In the genomic region with DNA sequence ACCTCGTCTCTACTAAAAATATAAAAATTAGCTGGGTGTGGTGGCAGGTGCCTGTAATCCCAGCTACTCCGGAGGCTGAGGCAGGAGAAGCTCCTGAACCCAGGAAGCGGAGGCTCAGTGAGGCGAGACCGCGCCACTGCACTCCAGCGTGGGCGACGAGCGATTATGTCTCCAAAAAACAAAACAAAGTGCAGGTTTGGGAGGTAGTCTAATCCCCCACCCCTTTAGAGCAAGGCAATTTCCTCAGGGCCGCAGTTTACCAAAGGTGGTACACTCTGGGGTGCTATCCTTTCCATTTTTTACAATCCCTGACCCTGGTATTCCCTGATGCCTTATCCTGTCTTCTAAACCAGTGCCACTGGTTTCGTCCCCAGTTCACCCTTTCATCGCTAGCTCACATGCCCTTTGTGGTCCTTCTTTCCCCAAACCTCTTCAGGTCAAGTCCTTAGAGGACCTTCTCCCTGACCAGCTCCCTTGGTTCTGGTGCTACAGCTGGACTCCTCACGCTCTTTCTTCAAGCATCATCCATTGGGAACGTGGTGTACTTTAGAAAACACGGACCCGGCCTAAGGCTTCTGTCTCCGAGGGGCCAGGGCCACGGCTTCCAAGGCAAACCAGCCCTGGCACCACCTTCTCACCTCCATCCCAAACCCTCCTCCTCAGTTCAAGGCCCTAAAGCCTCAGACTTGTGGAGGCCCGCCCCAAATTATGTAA, we compare ENCODE assay signal across 8 cellular contexts. TPM values are rescaled to one million over a fixed set of nuclear protein-coding genes. Genes with fewer than 3 reads are reported as not detected.
DNase-seq lines count a peak whose midpoint lies in the region; ATAC-seq lines count a peak whose summit lies in the region.

No MANE protein-coding gene starts in this region.

- peaks cover 7% of the 10 kb centered on the region; the same call in 1 of the 2 replicates for H3K36me3 ChIP-seq in ACC112 (ENCODE audit: insufficient read depth, low read length)
- no peaks in the 10 kb centered on the region for H3K36me3 ChIP-seq in GM23248 (ENCODE audit: low read depth)

- H3K27ac Mint-ChIP-seq in activated naive CD8-positive, alpha-beta T cell treated with anti-CD3 and anti-CD28 coated beads for 36 hours, result peak overlapping the region; percentile 91

- DNase-seq in GM23248, result peak; percentile 51
- DNase-seq in activated naive CD8-positive, alpha-beta T cell treated with anti-CD3 and anti-CD28 coated beads for 36 hours, result no peak
- peak; percentile 30 for DNase-seq in iPS-NIHi11 (ENCODE audit: low spot score)
- no peak for DNase-seq in substantia nigra (lab: John Stamatoyannopoulos, UW)
- no peak for DNase-seq in mesenteric fat pad (ENCODE audit: low spot score)
- no peak for DNase-seq in ureter (ENCODE audit: low spot score)

- in situ Hi-C loops in GM23248 (cut with MboI), result no loop called here

- H3K79me2 ChIP-seq in ACC112 (ENCODE audit: control insufficient read depth, insufficient read depth, low read length, unreplicated experiment), result peaks cover 70% of the 10 kb centered on the region
- peaks cover 88% of the 10 kb centered on the region for H3K79me2 ChIP-seq in GM23248 (ENCODE audit: insufficient read depth)

- no peaks in the 10 kb centered on the region for H3K27me3 ChIP-seq in ACC112 (ENCODE audit: insufficient read depth, low read length)
- H3K27me3 ChIP-seq in GM23248 (replicated peaks; ENCODE audit: insufficient read depth), result no peaks in the 10 kb centered on the region

- H2AFZ ChIP-seq in ACC112 (ENCODE audit: low read length, unreplicated experiment) (peak overlapping the region; percentile 93), GM23248 (peak overlapping the region; percentile 98)

- H3K4me2 ChIP-seq in GM23248 (ENCODE audit: unreplicated experiment), result peak overlapping the region; percentile 92

- H3K9me2 ChIP-seq in GM23248 (ENCODE audit: insufficient read depth), result peaks cover 6% of the 10 kb centered on the region; the same call in 1 of the 2 replicates

- H3K9me3 ChIP-seq in GM23248 (ENCODE audit: low read depth), result no peaks in the 10 kb centered on the region

- H3K4me3 ChIP-seq in ACC112 (ENCODE audit: low read depth, low read length), result peak overlapping the region; percentile 81
- peak overlapping the region; percentile 97 for H3K4me3 ChIP-seq in GM23248

- peak overlapping the region; percentile 93 for H3K4me3 Mint-ChIP-seq in activated naive CD8-positive, alpha-beta T cell treated with anti-CD3 and anti-CD28 coated beads for 36 hours

- peaks cover 7% of the 10 kb centered on the region; the same call in 1 of the 2 replicates for H3F3A ChIP-seq in GM23248 (ENCODE audit: insufficient read depth)

- peak overlapping the region; percentile 67 for H3K27ac ChIP-seq in ACC112 (ENCODE audit: low read depth, low read length)
- peak overlapping the region; percentile 86 for H3K27ac ChIP-seq in GM23248
- peak overlapping the region; percentile 89 for H3K27ac ChIP-seq in substantia nigra (ENCODE audit: low read depth, low read length, poor library complexity, severe bottlenecking)

- no peaks in the 10 kb centered on the region for H4K20me1 ChIP-seq in GM23248 (ENCODE audit: insufficient read depth)

- H3K27me3 Mint-ChIP-seq in activated naive CD8-positive, alpha-beta T cell treated with anti-CD3 and anti-CD28 coated beads for 36 hours, result no peaks in the 10 kb centered on the region

- H3K4me1 ChIP-seq in ACC112 (ENCODE audit: control insufficient read depth, insufficient read depth, low read length, unreplicated experiment) (peaks cover 42% of the 10 kb centered on the region), GM23248 (ENCODE audit: insufficient read depth) (peaks cover 25% of the 10 kb centered on the region)

- H3K9ac ChIP-seq in GM23248, result peak overlapping the region; percentile 95

- no peaks in the 10 kb centered on the region for H3K9me3 Mint-ChIP-seq in activated naive CD8-positive, alpha-beta T cell treated with anti-CD3 and anti-CD28 coated beads for 36 hours

- peaks cover 24% of the 10 kb centered on the region for H3K36me3 Mint-ChIP-seq in activated naive CD8-positive, alpha-beta T cell treated with anti-CD3 and anti-CD28 coated beads for 36 hours

- 57 to 60% methylated on average over 20 of the region's 20 CpGs for WGBS in GM23248 (ENCODE audit: low coverage in 1 of 2, low lambda C conversion rate in 2 of 2, missing lambda C conversion rate in 2 of 2), 2 experiments

- ATAC-seq in HG02870 (IDR thresholded peaks at IDR 0.05; ENCODE audit: unreplicated experiment), result no peak

- peaks cover 40% of the 10 kb centered on the region for H3K4me1 Mint-ChIP-seq in activated naive CD8-positive, alpha-beta T cell treated with anti-CD3 and anti-CD28 coated beads for 36 hours

RNA-seq across cellular contexts. Expression of a gene that starts 0.9 kb away (rescaled TPM):
- 5.3 and 18.4 TPM in 2 replicates for total RNA-seq in GM23248 (2014; rRNA removed; shearing (Covaris generic))
- polyA plus RNA-seq in GM23248 (2016; fragmentation: Nextera tagmentation; extraction: Ambion mirVana), result 62.5 and 65.2 TPM in 2 replicates
- 10 to 100 TPM; 53.2 to 59.1 TPM for total RNA-seq in activated naive CD8-positive, alpha-beta T cell treated with anti-CD3 and anti-CD28 coated beads for 36 hours
- 17.2 TPM for total RNA-seq in mesenteric fat pad
- 37.3 TPM for total RNA-seq in ureter

RNA-seq across cellular contexts. Expression of a gene that starts 1.5 kb away (rescaled TPM):
- 41.8 and 42.0 TPM in 2 replicates for total RNA-seq in GM23248 (2014; rRNA removed; shearing (Covaris generic))
- polyA plus RNA-seq in GM23248 (2016; fragmentation: Nextera tagmentation; extraction: Ambion mirVana), result 44.6 and 46.9 TPM in 2 replicates
- total RNA-seq in activated naive CD8-positive, alpha-beta T cell treated with anti-CD3 and anti-CD28 coated beads for 36 hours, result 10 to 100 TPM; 29.0 to 30.1 TPM
- total RNA-seq in mesenteric fat pad (18.0 TPM), ureter (24.8 TPM)

RNA-seq across cellular contexts. Expression of a gene that starts 50.6 kb away (rescaled TPM):
- not detected in 2 replicates for total RNA-seq in GM23248 (2014; rRNA removed; shearing (Covaris generic))
- not detected in 2 replicates for polyA plus RNA-seq in GM23248 (2016; fragmentation: Nextera tagmentation; extraction: Ambion mirVana)
- total RNA-seq in activated naive CD8-positive, alpha-beta T cell treated with anti-CD3 and anti-CD28 coated beads for 36 hours, result not detected
- not detected for total RNA-seq in mesenteric fat pad
- total RNA-seq in ureter, result not detected

RNA-seq across cellular contexts. Expression of a gene that starts 55.0 kb away (rescaled TPM):
- 19.9 and 21.0 TPM in 2 replicates for total RNA-seq in GM23248 (2014; rRNA removed; shearing (Covaris generic))
- 23.4 and 24.4 TPM in 2 replicates for polyA plus RNA-seq in GM23248 (2016; fragmentation: Nextera tagmentation; extraction: Ambion mirVana)
- 10 to 100 TPM; 14.5 to 16.5 TPM for total RNA-seq in activated naive CD8-positive, alpha-beta T cell treated with anti-CD3 and anti-CD28 coated beads for 36 hours
- total RNA-seq in mesenteric fat pad (22.3 TPM), ureter (30.1 TPM)

Comparison
In these comparisons a context has a peak if more than half of its experiments do, and no peak if none do; other contexts are left out.
1. DNase-seq: peak in GM23248 (single experiment) and iPS-NIHi11 (single experiment); none in activated naive CD8-positive, alpha-beta T cell treated with anti-CD3 and anti-CD28 coated beads for 36 hours (single experiment), substantia nigra (0 of 49), mesenteric fat pad (single experiment) and ureter (single experiment).
2. Peak in every context shown above with its lines, with median percentiles within 50 percentile points of each other: H3K27ac ChIP-seq.